In genomic region chr5:73088026-73088425, GRCh38 we compare ENCODE assay signal across 16 cellular contexts. TPM values are rescaled to one million over a fixed set of nuclear protein-coding genes. Genes with fewer than 3 reads are reported as not detected.
DNase-seq lines count a peak whose midpoint lies in the region; ATAC-seq and TF ChIP-seq lines count a peak whose summit lies in the region.
"Had no signal": no experiment of that assay in that cellular context is flagged by ENCODE, and none has a peak within 500 bp of the region (broad histone marks: within the 10 kb centered on the region; RNA-seq: fewer than 3 reads in every experiment).

No MANE protein-coding gene starts in this region.

- no peak for TF ChIP-seq CTCF in astrocyte of the spinal cord (IDR thresholded peaks at IDR 0.05; ENCODE audit: low read depth, low read length)

- DNase-seq in EH (ENCODE audit: low read depth) (peak; percentile 34), HS-5 (ENCODE audit: low read depth) (peak; percentile 22), astrocyte of the spinal cord (ENCODE audit: low read depth, low spot score) (peak; percentile 16), renal cortical epithelial cell (ENCODE audit: low read depth) (peak; percentile 77), islet precursor cell (no peak), NCI-H748 (lab: John Stamatoyannopoulos, UW; ENCODE audit: unreplicated experiment) (no peak)
- DNase-seq: C1 segment of cervical spinal cord; CD8-positive, alpha-beta memory T cell; DMS79; GOT3; NCI-H1436; NCI-H1930; NCI-H226; NCI-H524 treated with DMSO at 0.1 percent for 48 hours had no signal

- no peak for ATAC-seq in GM21619 (IDR thresholded peaks at IDR 0.05; ENCODE audit: unreplicated experiment)

- no peak overlapping the region for H3K4me3 ChIP-seq in astrocyte of the spinal cord (ENCODE audit: low read depth, low read length)

- in situ Hi-C loops in astrocyte of the spinal cord (cut with HindIII; ENCODE audit: low sequenced_read_pairs), result no loop called here

RNA-seq across cellular contexts. Expression of gene TMEM171, which starts 32.3 kb away (rescaled TPM):
- 9.4 and 11.3 TPM in 2 replicates for total RNA-seq in renal cortical epithelial cell
- total RNA-seq: CD8-positive, alpha-beta memory T cell; HT-29 had no signal

Comparison
In these comparisons a context has a peak if more than half of its experiments do, and no peak if none do; other contexts are left out.
1. DNase-seq: peak in EH (single experiment), HS-5 (single experiment), astrocyte of the spinal cord (single experiment) and renal cortical epithelial cell (single experiment); none in islet precursor cell (single experiment) and NCI-H748 (single experiment).